14 cellular contexts compared by ENCODE assay signal in the genomic region with DNA sequence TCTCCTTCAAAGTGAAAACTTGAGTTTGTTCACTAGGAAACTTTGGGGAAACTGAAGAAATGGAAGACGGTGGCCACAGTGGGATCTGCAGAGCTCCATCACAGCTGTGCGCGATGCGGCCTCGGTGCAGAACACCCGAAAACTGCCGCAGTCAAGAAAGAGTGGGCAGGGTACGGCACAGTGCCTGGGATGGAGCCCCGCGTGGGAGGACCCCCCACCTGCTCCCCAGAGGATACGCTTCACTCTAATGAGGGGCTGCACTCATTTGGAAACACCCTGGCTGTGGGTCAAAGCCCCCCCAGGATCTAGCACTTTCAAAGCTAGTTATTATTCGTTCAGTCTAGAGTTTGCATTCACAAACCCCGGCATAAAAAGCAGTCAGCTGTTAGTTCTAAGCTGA. TPM values are rescaled to one million over a fixed set of nuclear protein-coding genes. Genes with fewer than 3 reads are reported as not detected.
DNase-seq lines count a peak whose midpoint lies in the region; ATAC-seq and TF ChIP-seq lines count a peak whose summit lies in the region.
"Had no signal": no experiment of that assay in that cellular context is flagged by ENCODE, and none has a peak within 500 bp of the region (broad histone marks: within the 10 kb centered on the region; RNA-seq: fewer than 3 reads in every experiment).

No MANE protein-coding gene starts in this region.

- no peak for ATAC-seq in activated naive CD4-positive, alpha-beta T cell treated with anti-CD3 and anti-CD28 coated beads, Interleukin-2, amount 50 U/mL, for 72 hours
- ATAC-seq in DND-41 (ENCODE audit: insufficient read depth, low read depth) (no peak), GM21619 (IDR thresholded peaks at IDR 0.05; ENCODE audit: unreplicated experiment) (no peak)
- ATAC-seq: CD8-positive, alpha-beta T cell; HepG2 had no signal

- H3K9ac ChIP-seq in DND-41 (ENCODE audit: low read depth, low read length) = peak overlapping the region; percentile 61
- H3K9ac ChIP-seq: BLaER1 treated with 17β-estradiol and CSF1 and Interleukin-3, amounts not matched to agents 10 nM and 100 nM; GM23248 had no signal

- peak overlapping the region; percentile 97 for H3K27ac ChIP-seq in DND-41 (ENCODE audit: low read length)
- H3K27ac ChIP-seq: BLaER1 treated with 17β-estradiol and CSF1 and Interleukin-3, amounts not matched to agents 10 nM and 100 nM; GM23248 had no signal

- peaks cover 90% of the 10 kb centered on the region for H3K79me2 ChIP-seq in DND-41 (ENCODE audit: insufficient read depth, low read length)

- H3K27me3 ChIP-seq in DND-41 (ENCODE audit: insufficient read depth, low read length, poor library complexity) = no peaks in the 10 kb centered on the region
- H3K27me3 ChIP-seq: BLaER1 treated with 17β-estradiol and CSF1 and Interleukin-3, amounts not matched to agents 10 nM and 100 nM had no signal

- H3K9me3 ChIP-seq in DND-41 (ENCODE audit: insufficient read depth, low read length, severe bottlenecking) = no peaks in the 10 kb centered on the region
- H3K9me3 ChIP-seq: BLaER1 treated with 17β-estradiol and CSF1 and Interleukin-3, amounts not matched to agents 10 nM and 100 nM; HAP-1 had no signal

- peak overlapping the region; percentile 87 for H3K4me2 ChIP-seq in DND-41 (ENCODE audit: insufficient read depth, low read length)
- H3K4me2 ChIP-seq: BLaER1 treated with 17β-estradiol and CSF1 and Interleukin-3, amounts not matched to agents 10 nM and 100 nM had no signal

- H3K4me3 ChIP-seq in DND-41 (ENCODE audit: low read depth in 1 of 2, low read length in 2 of 2) = peak overlapping the region in 1 of 2 experiments; percentile 21; a peak in 1 of 4 replicates
- H3K4me3 ChIP-seq: BLaER1 treated with 17β-estradiol and CSF1 and Interleukin-3, amounts not matched to agents 10 nM and 100 nM; GM23248; HAP-1 had no signal

- peaks cover 2% of the 10 kb centered on the region for H3K36me3 Mint-ChIP-seq in activated naive CD4-positive, alpha-beta T cell treated with anti-CD3 and anti-CD28 coated beads, Interleukin-2, amount 50 U/mL, for 24 hours
- no peaks in the 10 kb centered on the region for H3K36me3 Mint-ChIP-seq in activated naive CD4-positive, alpha-beta T cell treated with anti-CD3 and anti-CD28 coated beads, Interleukin-2, amount 50 U/mL, for 72 hours
- H3K36me3 Mint-ChIP-seq in chondrocyte (ENCODE audit: low read depth) (no peaks in the 10 kb centered on the region), type B pancreatic cell (peaks cover 4% of the 10 kb centered on the region)
- H3K36me3 Mint-ChIP-seq: CD8-positive, alpha-beta T cell had no signal

- H3K4me3 Mint-ChIP-seq in activated naive CD4-positive, alpha-beta T cell treated with anti-CD3 and anti-CD28 coated beads, Interleukin-2, amount 50 U/mL, for 24 hours = no peak overlapping the region
- no peak overlapping the region for H3K4me3 Mint-ChIP-seq in chondrocyte (ENCODE audit: unreplicated experiment)
- no peak overlapping the region for H3K4me3 Mint-ChIP-seq in type B pancreatic cell
- H3K4me3 Mint-ChIP-seq: B cell; CD8-positive, alpha-beta T cell had no signal

- peaks cover 85% of the 10 kb centered on the region for H3K4me1 Mint-ChIP-seq in activated naive CD4-positive, alpha-beta T cell treated with anti-CD3 and anti-CD28 coated beads, Interleukin-2, amount 50 U/mL, for 24 hours
- no peaks in the 10 kb centered on the region for H3K4me1 Mint-ChIP-seq in chondrocyte (ENCODE audit: low read depth)
- H3K4me1 Mint-ChIP-seq in type B pancreatic cell (ENCODE audit: unreplicated experiment) = peaks cover 5% of the 10 kb centered on the region
- H3K4me1 Mint-ChIP-seq: B cell had no signal

- peak overlapping the region; percentile 27 for H3K27ac Mint-ChIP-seq in activated naive CD4-positive, alpha-beta T cell treated with anti-CD3 and anti-CD28 coated beads, Interleukin-2, amount 50 U/mL, for 24 hours
- no peak overlapping the region for H3K27ac Mint-ChIP-seq in activated naive CD4-positive, alpha-beta T cell treated with anti-CD3 and anti-CD28 coated beads, Interleukin-2, amount 50 U/mL, for 72 hours
- H3K27ac Mint-ChIP-seq in chondrocyte (ENCODE audit: unreplicated experiment) (no peak overlapping the region), type B pancreatic cell (peak overlapping the region; percentile 39)
- H3K27ac Mint-ChIP-seq: B cell; CD8-positive, alpha-beta T cell had no signal

- H3K9me3 Mint-ChIP-seq in activated naive CD4-positive, alpha-beta T cell treated with anti-CD3 and anti-CD28 coated beads, Interleukin-2, amount 50 U/mL, for 24 hours = no peaks in the 10 kb centered on the region
- H3K9me3 Mint-ChIP-seq in activated naive CD4-positive, alpha-beta T cell treated with anti-CD3 and anti-CD28 coated beads, Interleukin-2, amount 50 U/mL, for 72 hours = no peaks in the 10 kb centered on the region
- no peaks in the 10 kb centered on the region for H3K9me3 Mint-ChIP-seq in chondrocyte (ENCODE audit: low read depth)
- no peaks in the 10 kb centered on the region for H3K9me3 Mint-ChIP-seq in type B pancreatic cell
- H3K9me3 Mint-ChIP-seq: CD8-positive, alpha-beta T cell had no signal

- no peak overlapping the region for H2AFZ ChIP-seq in DND-41 (ENCODE audit: low read depth, low read length)
- H2AFZ ChIP-seq: GM23248 had no signal

- H4K20me1 ChIP-seq in DND-41 (ENCODE audit: insufficient read depth, low read length) = no peaks in the 10 kb centered on the region
- H4K20me1 ChIP-seq: BLaER1 treated with 17β-estradiol and CSF1 and Interleukin-3, amounts not matched to agents 10 nM and 100 nM had no signal

- H3K36me3 ChIP-seq in DND-41 (ENCODE audit: insufficient read depth, low read length) = peaks cover 40% of the 10 kb centered on the region
- H3K36me3 ChIP-seq: BLaER1 treated with 17β-estradiol and CSF1 and Interleukin-3, amounts not matched to agents 10 nM and 100 nM; HAP-1 had no signal

- H3K27me3 Mint-ChIP-seq in activated naive CD4-positive, alpha-beta T cell treated with anti-CD3 and anti-CD28 coated beads, Interleukin-2, amount 50 U/mL, for 24 hours = no peaks in the 10 kb centered on the region
- H3K27me3 Mint-ChIP-seq in chondrocyte (ENCODE audit: low read depth) (no peaks in the 10 kb centered on the region), type B pancreatic cell (peaks cover 5% of the 10 kb centered on the region)

- TF ChIP-seq CTCF in DND-41 (IDR thresholded peaks at IDR 0.05; ENCODE audit: borderline replicate concordance, extremely low read depth, low read length, poor library complexity, severe bottlenecking) (no peak), chondrocyte (IDR thresholded peaks at IDR 0.05) (no peak), type B pancreatic cell (conservative IDR thresholded peaks at IDR 0.05) (no peak)

- DNase-seq in activated naive CD4-positive, alpha-beta T cell treated with anti-CD3 and anti-CD28 coated beads, Interleukin-2, amount 50 U/mL, for 72 hours (ENCODE audit: low spot score in 2 of 2) = no peak
- DNase-seq in DND-41 (no peak), chondrocyte (ENCODE audit: low spot score) (peak; percentile 68), type B pancreatic cell (ENCODE audit: extremely low spot score, unreplicated experiment) (no peak)
- DNase-seq: Calu3, DMS53, GM23248 had no signal

- peaks cover 100% of the 10 kb centered on the region for H3K4me1 ChIP-seq in DND-41 (ENCODE audit: insufficient read depth, low read length)
- H3K4me1 ChIP-seq: HAP-1 had no signal

RNA-seq across cellular contexts. Expression of a gene that starts 9.5 kb away (rescaled TPM):
- 1 to 10 TPM in 1 of 2 donors, under 1 TPM in 1; 0.19 to 1.5 TPM for total RNA-seq in activated naive CD4-positive, alpha-beta T cell treated with anti-CD3 and anti-CD28 coated beads, Interleukin-2, amount 50 U/mL, for 72 hours
- total RNA-seq in chondrocyte (3.4 to 3.9 TPM (median 3.4 TPM) in 3 replicates), type B pancreatic cell (ENCODE audit: low replicate concordance) (18.3 and 23.1 TPM in 2 replicates)
- total RNA-seq: GM23248 had no signal

Comparison
In these comparisons a context has a peak if more than half of its experiments do, and no peak if none do; other contexts are left out.
1. H3K27ac Mint-ChIP-seq: peak in activated naive CD4-positive, alpha-beta T cell treated with anti-CD3 and anti-CD28 coated beads, Interleukin-2, amount 50 U/mL, for 24 hours (single experiment) and type B pancreatic cell (single experiment); none in activated naive CD4-positive, alpha-beta T cell treated with anti-CD3 and anti-CD28 coated beads, Interleukin-2, amount 50 U/mL, for 72 hours (0 of 2) and chondrocyte (single experiment).